ENCODE assay signal across 8 cellular contexts in genomic region chr1:151157067-151157531, GRCh38. TPM values are rescaled to one million over a fixed set of nuclear protein-coding genes. Genes with fewer than 3 reads are reported as not detected.
DNase-seq lines count a peak whose midpoint lies in the region; ATAC-seq and TF ChIP-seq lines count a peak whose summit lies in the region.

No MANE protein-coding gene starts in this region.

- H3K36me3 Mint-ChIP-seq in osteocyte (ENCODE audit: unreplicated experiment), result peaks cover 22% of the 10 kb centered on the region

- DNase-seq in stimulated activated CD8-positive, alpha-beta memory T cell treated with anti-CD3 and anti-CD28 coated beads, Interleukin-4, amount 100 ng/mL, for 48 hours, result peak; percentile 73
- DNase-seq in osteocyte (ENCODE audit: extremely low spot score, unreplicated experiment) (no peak), SK-N-DZ (ENCODE audit: low spot score) (no peak), SW 1271 (lab: John Stamatoyannopoulos, UW) (no peak)

- TF ChIP-seq CTCF in osteocyte (IDR thresholded peaks at IDR 0.05), result no peak

- H3K4me3 Mint-ChIP-seq in osteocyte (ENCODE audit: unreplicated experiment), result no peak overlapping the region

- H3K4me1 Mint-ChIP-seq in osteocyte (ENCODE audit: unreplicated experiment), result no peaks in the 10 kb centered on the region

- no peaks in the 10 kb centered on the region for H3K9me3 Mint-ChIP-seq in osteocyte (ENCODE audit: unreplicated experiment)

- ATAC-seq in HG02884 (IDR thresholded peaks at IDR 0.05; ENCODE audit: unreplicated experiment) (peak; percentile 46), esophagus mucosa (peak; percentile 4), HG03159 (IDR thresholded peaks at IDR 0.05; ENCODE audit: unreplicated experiment) (no peak)
- peak; percentile 12 to 30 for ATAC-seq in activated CD4-positive, CD25-positive, alpha-beta regulatory T cell treated with anti-CD3 and anti-CD28 coated beads, Interleukin-2, amount 50 U/mL, for 24 hours

- no peaks in the 10 kb centered on the region for H3K27me3 Mint-ChIP-seq in osteocyte (ENCODE audit: unreplicated experiment)

- no peak overlapping the region for H3K27ac Mint-ChIP-seq in osteocyte (ENCODE audit: unreplicated experiment)

RNA-seq across cellular contexts. Expression of gene TNFAIP8L2, which starts 0.7 kb away (rescaled TPM):
- total RNA-seq in esophagus mucosa, result not detected
- total RNA-seq in osteocyte, result not detected in 2 replicates
- polyA plus RNA-seq in SK-N-DZ (2014; cell fraction: cytosol; rRNA removed), result not detected in 2 replicates
- polyA plus RNA-seq in SK-N-DZ (2014; cell fraction: nucleus; rRNA removed), result not detected in 2 replicates

RNA-seq across cellular contexts. Expression of gene LYSMD1, which starts 8.6 kb away (rescaled TPM):
- 5.0 TPM for total RNA-seq in esophagus mucosa
- total RNA-seq in osteocyte, result 12.6 and 13.3 TPM in 2 replicates
- polyA plus RNA-seq in SK-N-DZ (2014; cell fraction: cytosol; rRNA removed), result 27.1 and 29.7 TPM in 2 replicates
- 13.9 and 14.9 TPM in 2 replicates for polyA plus RNA-seq in SK-N-DZ (2014; cell fraction: nucleus; rRNA removed)

RNA-seq across cellular contexts. Expression of gene SCNM1, which starts 8.8 kb away (rescaled TPM):
- total RNA-seq in esophagus mucosa (30.6 TPM), osteocyte (45.0 and 49.8 TPM in 2 replicates)
- 81.2 and 83.8 TPM in 2 replicates for polyA plus RNA-seq in SK-N-DZ (2014; cell fraction: cytosol; rRNA removed)
- polyA plus RNA-seq in SK-N-DZ (2014; cell fraction: nucleus; rRNA removed), result 68.8 and 92.1 TPM in 2 replicates

RNA-seq across cellular contexts. Expression of gene SEMA6C, which starts 10.7 kb away (rescaled TPM):
- total RNA-seq in esophagus mucosa (0.88 TPM), osteocyte (24.7 and 28.2 TPM in 2 replicates)
- polyA plus RNA-seq in SK-N-DZ (2014; cell fraction: cytosol; rRNA removed), result 16.5 and 34.5 TPM in 2 replicates
- 59.0 and 148 TPM in 2 replicates for polyA plus RNA-seq in SK-N-DZ (2014; cell fraction: nucleus; rRNA removed)

RNA-seq across cellular contexts. Expression of gene TMOD4, which starts 18.7 kb away (rescaled TPM):
- total RNA-seq in esophagus mucosa (not detected), osteocyte (2.8 TPM in 1 of 2 replicates, not detected in the other)
- polyA plus RNA-seq in SK-N-DZ (2014; cell fraction: cytosol; rRNA removed), result 0.09 TPM in 1 of 2 replicates, not detected in the other
- not detected in 2 replicates for polyA plus RNA-seq in SK-N-DZ (2014; cell fraction: nucleus; rRNA removed)
